Comparison of ENCODE assay signal across 1 cellular context in the genomic region with DNA sequence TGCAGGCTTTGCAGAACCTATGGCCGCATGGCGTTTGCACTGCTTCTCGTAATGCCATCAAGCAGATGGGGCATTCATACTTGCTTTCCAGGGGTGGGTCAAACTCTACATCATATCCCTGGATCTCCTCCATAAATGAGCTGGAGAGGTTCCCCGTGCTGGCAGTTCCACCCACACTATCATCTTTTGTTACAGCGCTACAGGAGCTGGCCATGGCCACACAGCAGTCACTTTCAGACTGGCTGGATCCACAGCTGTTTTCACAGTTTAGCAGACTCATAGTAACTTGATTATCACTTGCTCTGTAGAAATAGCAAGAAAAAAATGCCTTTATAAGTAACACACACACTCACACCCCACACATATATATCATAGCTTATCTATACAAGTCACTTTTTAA.
TF ChIP-seq lines count a peak whose summit lies in the region.

No MANE protein-coding gene starts in this region.

TF ChIP-seq in WTC11, 78 proteins besides CTCF, POLR2A, EP300 and RAD21 (continued from another document):
- TF ChIP-seq, protein P1, sequence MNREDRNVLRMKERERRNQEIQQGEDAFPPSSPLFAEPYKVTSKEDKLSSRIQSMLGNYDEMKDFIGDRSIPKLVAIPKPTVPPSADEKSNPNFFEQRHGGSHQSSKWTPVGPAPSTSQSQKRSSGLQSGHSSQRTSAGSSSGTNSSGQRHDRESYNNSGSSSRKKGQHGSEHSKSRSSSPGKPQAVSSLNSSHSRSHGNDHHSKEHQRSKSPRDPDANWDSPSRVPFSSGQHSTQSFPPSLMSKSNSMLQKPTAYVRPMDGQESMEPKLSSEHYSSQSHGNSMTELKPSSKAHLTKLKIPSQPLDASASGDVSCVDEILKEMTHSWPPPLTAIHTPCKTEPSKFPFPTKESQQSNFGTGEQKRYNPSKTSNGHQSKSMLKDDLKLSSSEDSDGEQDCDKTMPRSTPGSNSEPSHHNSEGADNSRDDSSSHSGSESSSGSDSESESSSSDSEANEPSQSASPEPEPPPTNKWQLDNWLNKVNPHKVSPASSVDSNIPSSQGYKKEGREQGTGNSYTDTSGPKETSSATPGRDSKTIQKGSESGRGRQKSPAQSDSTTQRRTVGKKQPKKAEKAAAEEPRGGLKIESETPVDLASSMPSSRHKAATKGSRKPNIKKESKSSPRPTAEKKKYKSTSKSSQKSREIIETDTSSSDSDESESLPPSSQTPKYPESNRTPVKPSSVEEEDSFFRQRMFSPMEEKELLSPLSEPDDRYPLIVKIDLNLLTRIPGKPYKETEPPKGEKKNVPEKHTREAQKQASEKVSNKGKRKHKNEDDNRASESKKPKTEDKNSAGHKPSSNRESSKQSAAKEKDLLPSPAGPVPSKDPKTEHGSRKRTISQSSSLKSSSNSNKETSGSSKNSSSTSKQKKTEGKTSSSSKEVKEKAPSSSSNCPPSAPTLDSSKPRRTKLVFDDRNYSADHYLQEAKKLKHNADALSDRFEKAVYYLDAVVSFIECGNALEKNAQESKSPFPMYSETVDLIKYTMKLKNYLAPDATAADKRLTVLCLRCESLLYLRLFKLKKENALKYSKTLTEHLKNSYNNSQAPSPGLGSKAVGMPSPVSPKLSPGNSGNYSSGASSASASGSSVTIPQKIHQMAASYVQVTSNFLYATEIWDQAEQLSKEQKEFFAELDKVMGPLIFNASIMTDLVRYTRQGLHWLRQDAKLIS (CRISPR knock-in tag; IDR thresholded peaks at IDR 0.05; ENCODE audit: borderline replicate concordance): no peak
- TF ChIP-seq, protein P2, sequence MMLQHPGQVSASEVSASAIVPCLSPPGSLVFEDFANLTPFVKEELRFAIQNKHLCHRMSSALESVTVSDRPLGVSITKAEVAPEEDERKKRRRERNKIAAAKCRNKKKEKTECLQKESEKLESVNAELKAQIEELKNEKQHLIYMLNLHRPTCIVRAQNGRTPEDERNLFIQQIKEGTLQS (CRISPR knock-in tag; conservative IDR thresholded peaks at IDR 0.05): no peak
- no peak for TF ChIP-seq ELF4 (CRISPR knock-in tag; IDR thresholded peaks at IDR 0.05; ENCODE audit: low read depth)
- no peak for TF ChIP-seq ZNF416 (CRISPR knock-in tag; IDR thresholded peaks at IDR 0.05)
- TF ChIP-seq, protein P3, sequence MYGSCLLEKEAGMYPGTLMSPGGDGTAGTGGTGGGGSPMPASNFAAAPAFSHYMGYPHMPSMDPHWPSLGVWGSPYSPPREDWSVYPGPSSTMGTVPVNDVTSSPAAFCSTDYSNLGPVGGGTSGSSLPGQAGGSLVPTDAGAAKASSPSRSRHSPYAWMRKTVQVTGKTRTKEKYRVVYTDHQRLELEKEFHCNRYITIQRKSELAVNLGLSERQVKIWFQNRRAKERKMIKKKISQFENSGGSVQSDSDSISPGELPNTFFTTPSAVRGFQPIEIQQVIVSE (CRISPR knock-in tag; IDR thresholded peaks at IDR 0.05; ENCODE audit: borderline replicate concordance): no peak
- TF ChIP-seq, protein P4, sequence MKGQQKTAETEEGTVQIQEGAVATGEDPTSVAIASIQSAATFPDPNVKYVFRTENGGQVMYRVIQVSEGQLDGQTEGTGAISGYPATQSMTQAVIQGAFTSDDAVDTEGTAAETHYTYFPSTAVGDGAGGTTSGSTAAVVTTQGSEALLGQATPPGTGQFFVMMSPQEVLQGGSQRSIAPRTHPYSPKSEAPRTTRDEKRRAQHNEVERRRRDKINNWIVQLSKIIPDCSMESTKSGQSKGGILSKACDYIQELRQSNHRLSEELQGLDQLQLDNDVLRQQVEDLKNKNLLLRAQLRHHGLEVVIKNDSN (CRISPR knock-in tag; IDR thresholded peaks at IDR 0.05): no peak
